21 cellular contexts compared by ENCODE assay signal in the genomic region with DNA sequence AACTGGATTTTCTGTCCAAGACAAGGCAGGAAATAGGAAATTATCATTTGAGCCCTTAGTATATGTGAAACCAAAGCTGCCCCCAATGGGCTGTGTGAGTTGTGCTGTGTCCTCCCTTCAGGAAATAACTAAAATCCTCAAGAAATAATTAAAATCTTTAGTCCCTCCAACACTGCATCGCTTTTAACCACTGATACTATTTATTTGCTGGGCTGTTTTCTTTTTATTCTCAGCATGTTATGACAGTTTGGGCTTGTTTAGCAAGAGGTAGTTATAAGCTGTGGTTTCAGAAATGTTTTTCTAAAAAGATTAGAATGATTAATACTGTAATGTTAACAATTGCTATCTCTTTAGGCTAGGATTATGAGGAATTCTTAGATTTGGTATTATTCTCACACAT.
"Had no signal": no experiment of that assay in that cellular context is flagged by ENCODE, and none has a peak within 500 bp of the region (broad histone marks: within the 10 kb centered on the region; RNA-seq: fewer than 3 reads in every experiment).

No MANE protein-coding gene starts in this region.

- FAIRE-seq: bronchial epithelial cell had no signal

- H3K36me3 Mint-ChIP-seq: neural progenitor cell had no signal

- DNase-seq: activated CD4-positive, alpha-beta memory T cell treated with anti-CD3 and anti-CD28 coated beads, Interleukin-2, amount 10 ng/mL, durations not matched to agents 7 days and 5 days; activated CD4-positive, alpha-beta T cell treated with anti-CD3 and anti-CD28 coated beads, Interleukin-2, amount 10 ng/mL, durations not matched to agents 24 days and 14 days; activated effector memory CD4-positive, alpha-beta T cell treated with anti-CD3 and anti-CD28 coated beads, Interleukin-2, amount 50 U/mL, for 16 hours; activated naive CD4-positive, alpha-beta T cell treated with anti-CD3 and anti-CD28 coated beads, Interleukin-2, amount 50 U/mL, for 16 hours; activated naive CD8-positive, alpha-beta T cell treated with anti-CD3 and anti-CD28 coated beads, Interleukin-2, amount 50 U/mL, for 24 hours; aorta; cerebellar nuclear complex; foreskin melanocyte; kidney glomerular epithelial cell; left ventricle myocardium inferior; naive thymus-derived CD8-positive, alpha-beta T cell; posterior cingulate gyrus; right lobe of liver; stimulated activated CD4-positive, alpha-beta T cell treated with anti-CD3 and anti-CD28 coated beads, Interleukin-1b, Interleukin-23, amount 100 ng/mL, for 48 hours; stimulated activated naive CD8-positive, alpha-beta T cell treated with anti-CD3 and anti-CD28 coated beads, Interleukin-15, amount 100 ng/mL, for 72 hours; tibial artery had no signal

- H2AFZ ChIP-seq: neural progenitor cell had no signal

- H3K4me1 Mint-ChIP-seq: activated CD4-positive, alpha-beta memory T cell treated with anti-CD3 and anti-CD28 coated beads, Interleukin-2, amount 10 ng/mL, durations not matched to agents 7 days and 5 days; activated CD4-positive, alpha-beta T cell treated with anti-CD3 and anti-CD28 coated beads, Interleukin-2, amount 10 ng/mL, durations not matched to agents 24 days and 14 days; activated naive CD8-positive, alpha-beta T cell treated with anti-CD3 and anti-CD28 coated beads, Interleukin-2, amount 50 U/mL, for 24 hours; naive thymus-derived CD8-positive, alpha-beta T cell; neural progenitor cell; stimulated activated naive CD8-positive, alpha-beta T cell treated with anti-CD3 and anti-CD28 coated beads, Interleukin-15, amount 100 ng/mL, for 72 hours had no signal

- H3K9me3 Mint-ChIP-seq: activated CD4-positive, alpha-beta T cell treated with anti-CD3 and anti-CD28 coated beads, Interleukin-2, amount 10 ng/mL, durations not matched to agents 24 days and 14 days had no signal

- H3K4me3 ChIP-seq: left ventricle myocardium inferior, neural progenitor cell, right lobe of liver, skin epidermis, tibial artery had no signal

- H3K4me3 Mint-ChIP-seq: activated CD4-positive, alpha-beta memory T cell treated with anti-CD3 and anti-CD28 coated beads, Interleukin-2, amount 10 ng/mL, durations not matched to agents 7 days and 5 days; activated CD4-positive, alpha-beta T cell treated with anti-CD3 and anti-CD28 coated beads, Interleukin-2, amount 10 ng/mL, durations not matched to agents 24 days and 14 days; activated naive CD8-positive, alpha-beta T cell treated with anti-CD3 and anti-CD28 coated beads, Interleukin-2, amount 50 U/mL, for 24 hours; naive thymus-derived CD8-positive, alpha-beta T cell; neural progenitor cell; stimulated activated naive CD8-positive, alpha-beta T cell treated with anti-CD3 and anti-CD28 coated beads, Interleukin-15, amount 100 ng/mL, for 72 hours had no signal

- H3K4me2 ChIP-seq: neural progenitor cell had no signal

- H3K27ac Mint-ChIP-seq: activated CD4-positive, alpha-beta memory T cell treated with anti-CD3 and anti-CD28 coated beads, Interleukin-2, amount 10 ng/mL, durations not matched to agents 7 days and 5 days; activated CD4-positive, alpha-beta T cell treated with anti-CD3 and anti-CD28 coated beads, Interleukin-2, amount 10 ng/mL, durations not matched to agents 24 days and 14 days; activated naive CD8-positive, alpha-beta T cell treated with anti-CD3 and anti-CD28 coated beads, Interleukin-2, amount 50 U/mL, for 24 hours; naive thymus-derived CD8-positive, alpha-beta T cell; neural progenitor cell; stimulated activated naive CD8-positive, alpha-beta T cell treated with anti-CD3 and anti-CD28 coated beads, Interleukin-15, amount 100 ng/mL, for 72 hours had no signal

- H3K27me3 ChIP-seq: neural progenitor cell, right lobe of liver, tibial artery had no signal

- ATAC-seq: activated CD4-positive, CD25-positive, alpha-beta regulatory T cell treated with anti-CD3 and anti-CD28 coated beads, Interleukin-2, amount 50 U/mL, for 24 hours; activated naive CD8-positive, alpha-beta T cell treated with anti-CD3 and anti-CD28 coated beads, Interleukin-2, amount 50 U/mL, for 24 hours; naive thymus-derived CD8-positive, alpha-beta T cell; right lobe of liver; stimulated activated naive CD8-positive, alpha-beta T cell treated with anti-CD3 and anti-CD28 coated beads, Interleukin-15, amount 100 ng/mL, for 72 hours had no signal

- H3K36me3 ChIP-seq: left ventricle myocardium inferior, neural progenitor cell, right lobe of liver, tibial artery had no signal

- H3K9ac ChIP-seq: neural progenitor cell had no signal

- H3K4me1 ChIP-seq: neural progenitor cell, right lobe of liver, tibial artery had no signal

- H3K27me3 Mint-ChIP-seq: activated CD4-positive, alpha-beta memory T cell treated with anti-CD3 and anti-CD28 coated beads, Interleukin-2, amount 10 ng/mL, durations not matched to agents 7 days and 5 days; activated CD4-positive, alpha-beta T cell treated with anti-CD3 and anti-CD28 coated beads, Interleukin-2, amount 10 ng/mL, durations not matched to agents 24 days and 14 days; activated naive CD8-positive, alpha-beta T cell treated with anti-CD3 and anti-CD28 coated beads, Interleukin-2, amount 50 U/mL, for 24 hours; naive thymus-derived CD8-positive, alpha-beta T cell; stimulated activated naive CD8-positive, alpha-beta T cell treated with anti-CD3 and anti-CD28 coated beads, Interleukin-15, amount 100 ng/mL, for 72 hours had no signal

- H3K9me3 ChIP-seq: right lobe of liver had no signal

- H3K27ac ChIP-seq: left ventricle myocardium inferior, neural progenitor cell, right lobe of liver, skin epidermis, tibial artery, VCaP had no signal
